In genomic region chr10:24462889-24463552, GRCh38 we compare ENCODE assay signal across 11 cellular contexts.
DNase-seq lines count a peak whose midpoint lies in the region; ATAC-seq and TF ChIP-seq lines count a peak whose summit lies in the region.
"Had no signal": no experiment of that assay in that cellular context is flagged by ENCODE, and none has a peak within 500 bp of the region (broad histone marks: within the 10 kb centered on the region; RNA-seq: fewer than 3 reads in every experiment).

No MANE protein-coding gene starts in this region.

- no peaks in the 10 kb centered on the region for H3K9me3 Mint-ChIP-seq in stimulated activated naive CD8-positive, alpha-beta T cell treated with anti-CD3 and anti-CD28 coated beads, Interleukin-15, amount 100 ng/mL, for 72 hours
- H3K9me3 Mint-ChIP-seq in activated CD4-positive, alpha-beta memory T cell treated with anti-CD3 and anti-CD28 coated beads, Interleukin-2, amount 10 ng/mL, durations not matched to agents 7 days and 5 days, result peaks cover 2% of the 10 kb centered on the region

- peak overlapping the region in 1 of 2 donors; percentile 30 for H3K27ac Mint-ChIP-seq in stimulated activated naive CD8-positive, alpha-beta T cell treated with anti-CD3 and anti-CD28 coated beads, Interleukin-15, amount 100 ng/mL, for 72 hours
- no peak overlapping the region for H3K27ac Mint-ChIP-seq in activated CD4-positive, alpha-beta memory T cell treated with anti-CD3 and anti-CD28 coated beads, Interleukin-2, amount 10 ng/mL, durations not matched to agents 7 days and 5 days

- H3K9me3 ChIP-seq in left ventricle myocardium inferior (replicated peaks) (no peaks in the 10 kb centered on the region), body of pancreas (no peaks in the 10 kb centered on the region), left lung (no peaks in the 10 kb centered on the region)
- H3K9me3 ChIP-seq: BLaER1 treated with 17β-estradiol and CSF1 and Interleukin-3, amounts not matched to agents 10 nM and 100 nM had no signal

- peak; percentile 10 for TF ChIP-seq CTCF in left ventricle myocardium inferior (IDR thresholded peaks at IDR 0.05; ENCODE audit: borderline replicate concordance)
- TF ChIP-seq CTCF in body of pancreas (IDR thresholded peaks at IDR 0.05), result peak in 3 of 7 experiments; percentile 20 to 33 (median 27)
- TF ChIP-seq CTCF in left lung (IDR thresholded peaks at IDR 0.05), result no peak

- WGBS in body of pancreas, 2 donors, result 40 to 43% methylated on average over 6 of the region's 6 CpGs

- CTCF ChIA-PET in activated CD4-positive, alpha-beta memory T cell treated with anti-CD3 and anti-CD28 coated beads, Interleukin-2, amount 10 ng/mL, durations not matched to agents 7 days and 5 days (lab: Charles Lee), result no interaction called here

- peaks cover 53% of the 10 kb centered on the region for H3K4me1 Mint-ChIP-seq in stimulated activated naive CD8-positive, alpha-beta T cell treated with anti-CD3 and anti-CD28 coated beads, Interleukin-15, amount 100 ng/mL, for 72 hours
- H3K4me1 Mint-ChIP-seq in activated CD4-positive, alpha-beta memory T cell treated with anti-CD3 and anti-CD28 coated beads, Interleukin-2, amount 10 ng/mL, durations not matched to agents 7 days and 5 days, result peaks cover 50% of the 10 kb centered on the region

- POLR2A ChIA-PET in activated CD4-positive, alpha-beta memory T cell treated with anti-CD3 and anti-CD28 coated beads, Interleukin-2, amount 10 ng/mL, durations not matched to agents 7 days and 5 days (lab: Charles Lee), result no interaction called here

- H3K36me3 ChIP-seq in left ventricle myocardium inferior (no peaks in the 10 kb centered on the region), body of pancreas (replicated peaks in 1 of 2; ENCODE audit: insufficient read depth in 1 of 2, low read depth in 2 of 2) (no peaks in the 10 kb centered on the region), left lung (no peaks in the 10 kb centered on the region)

- H3K27me3 Mint-ChIP-seq in stimulated activated naive CD8-positive, alpha-beta T cell treated with anti-CD3 and anti-CD28 coated beads, Interleukin-15, amount 100 ng/mL, for 72 hours, result peaks cover 26% of the 10 kb centered on the region
- H3K27me3 Mint-ChIP-seq in activated CD4-positive, alpha-beta memory T cell treated with anti-CD3 and anti-CD28 coated beads, Interleukin-2, amount 10 ng/mL, durations not matched to agents 7 days and 5 days, result peaks cover 22% of the 10 kb centered on the region

- H3K4me1 ChIP-seq in left ventricle myocardium inferior (peaks cover 63% of the 10 kb centered on the region), body of pancreas (peaks cover 40% of the 10 kb centered on the region), left lung (peaks cover 0 to 20% of the 10 kb centered on the region in 2 donors)

- DNase-seq in left ventricle myocardium inferior (no peak), Right ventricle myocardium superior (no peak), body of pancreas (peak in 1 of 4 donors; percentile 29), left lung (no peak), occipital lobe (lab: John Stamatoyannopoulos, UW) (no peak), retina (no peak)
- DNase-seq in stimulated activated naive CD8-positive, alpha-beta T cell treated with anti-CD3 and anti-CD28 coated beads, Interleukin-15, amount 100 ng/mL, for 72 hours, result no peak
- no peak for DNase-seq in activated CD4-positive, alpha-beta memory T cell treated with anti-CD3 and anti-CD28 coated beads, Interleukin-2, amount 10 ng/mL, durations not matched to agents 7 days and 5 days
- DNase-seq: mesendoderm had no signal

- no peak for TF ChIP-seq POLR2A in body of pancreas (IDR thresholded peaks at IDR 0.05)

- ATAC-seq in Right ventricle myocardium superior (ENCODE audit: poor library complexity), result no peak
- no peak for ATAC-seq in body of pancreas
- no peak for ATAC-seq in left lung
- no peak for ATAC-seq in stimulated activated naive CD8-positive, alpha-beta T cell treated with anti-CD3 and anti-CD28 coated beads, Interleukin-15, amount 100 ng/mL, for 72 hours

- intact Hi-C loops in left ventricle myocardium inferior (cut with micrococcal nuclease), result no loop called here
- intact Hi-C loops in Right ventricle myocardium superior (cut with DNase I), result loop anchor here (10.0 kb wide), 1 partner anchor 78 kb away; no protein-coding TSS in a partner anchor
- intact Hi-C loops in body of pancreas (cut with DNase I), result no loop called here
- intact Hi-C loops in left lung (cut with DNase I), result no loop called here

- H3K27me3 ChIP-seq in left ventricle myocardium inferior (ENCODE audit: low read depth), result no peaks in the 10 kb centered on the region
- H3K27me3 ChIP-seq in body of pancreas, result no peaks in the 10 kb centered on the region
- no peaks in the 10 kb centered on the region for H3K27me3 ChIP-seq in left lung
- H3K27me3 ChIP-seq: BLaER1 treated with 17β-estradiol and CSF1 and Interleukin-3, amounts not matched to agents 10 nM and 100 nM; SJCRH30 had no signal

- peak overlapping the region; percentile 51 for H3K27ac ChIP-seq in left ventricle myocardium inferior (replicated peaks)
- H3K27ac ChIP-seq in body of pancreas, result peak overlapping the region; percentile 93 to 96 (median 95)
- H3K27ac ChIP-seq in left lung, result peak overlapping the region; percentile 8 to 74
- H3K27ac ChIP-seq: SJCRH30 had no signal

- no peak overlapping the region for H3K4me3 ChIP-seq in left ventricle myocardium inferior
- H3K4me3 ChIP-seq in body of pancreas, result no peak overlapping the region
- no peak overlapping the region for H3K4me3 ChIP-seq in left lung
- H3K4me3 ChIP-seq: BLaER1 treated with 17β-estradiol and CSF1 and Interleukin-3, amounts not matched to agents 10 nM and 100 nM; SJCRH30 had no signal

- no peak overlapping the region for H3K4me3 Mint-ChIP-seq in stimulated activated naive CD8-positive, alpha-beta T cell treated with anti-CD3 and anti-CD28 coated beads, Interleukin-15, amount 100 ng/mL, for 72 hours
- no peak overlapping the region for H3K4me3 Mint-ChIP-seq in activated CD4-positive, alpha-beta memory T cell treated with anti-CD3 and anti-CD28 coated beads, Interleukin-2, amount 10 ng/mL, durations not matched to agents 7 days and 5 days

- no peaks in the 10 kb centered on the region for H3K36me3 Mint-ChIP-seq in activated CD4-positive, alpha-beta memory T cell treated with anti-CD3 and anti-CD28 coated beads, Interleukin-2, amount 10 ng/mL, durations not matched to agents 7 days and 5 days (ENCODE audit: low read depth)

Comparison
In these comparisons a context has a peak if more than half of its experiments do, and no peak if none do; other contexts are left out.
1. H3K27ac ChIP-seq: peak in every context shown above with its lines; median percentile 95 in body of pancreas; 51 in left ventricle myocardium inferior; 41 in left lung.